Comparison of ENCODE assay signal across 9 cellular contexts in the genomic region with DNA sequence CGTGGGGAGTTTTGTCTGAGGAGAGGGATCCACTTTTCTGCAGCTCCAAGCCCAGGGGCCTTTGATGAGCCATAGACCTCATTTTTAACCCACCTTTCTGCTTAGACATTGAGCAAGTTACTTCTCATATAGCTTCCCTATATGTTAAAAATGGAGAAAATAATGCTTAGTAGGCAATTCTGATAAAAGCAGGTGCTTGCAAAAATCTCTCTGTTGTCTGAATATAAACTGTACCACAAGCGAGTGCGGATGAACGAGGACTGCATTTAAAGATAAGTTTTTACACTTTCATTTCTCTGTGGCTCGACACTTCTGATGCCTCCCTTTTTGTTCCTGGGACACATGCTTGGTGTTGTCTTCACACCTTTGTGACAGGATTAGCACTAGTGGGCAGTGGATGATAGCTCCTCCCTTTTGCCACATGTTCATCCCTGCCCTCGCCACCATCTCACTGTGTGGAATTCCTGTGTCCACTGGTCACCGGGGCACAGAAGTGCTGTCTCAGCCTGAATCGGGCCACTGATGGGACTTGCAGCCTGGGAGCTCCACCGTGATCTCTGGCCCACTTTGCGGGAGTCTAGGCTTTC. TPM values are rescaled to one million over a fixed set of nuclear protein-coding genes. Genes with fewer than 3 reads are reported as not detected.
A peak's percentile ranks its signal among the peaks of the same experiment; 100 is the strongest.
DNase-seq lines count a peak whose midpoint lies in the region; ATAC-seq and TF ChIP-seq lines count a peak whose summit lies in the region.
"Had no signal": no experiment of that assay in that cellular context is flagged by ENCODE, and none has a peak within 500 bp of the region (broad histone marks: within the 10 kb centered on the region; RNA-seq: fewer than 3 reads in every experiment).

No MANE protein-coding gene starts in this region.

- intact Hi-C loops in activated CD4-positive, alpha-beta T cell treated with anti-CD3 and anti-CD28 coated beads, Interleukin-2, amount 10 ng/mL, durations not matched to agents 24 days and 14 days (cut with micrococcal nuclease) = loop anchor here (1.0 to 5.0 kb wide), 5 partner anchors 24 to 152 kb away; a partner anchor contains a TSS

- H3K9me3 ChIP-seq in T-helper 17 cell (ENCODE audit: control insufficient read depth, low read length, poor library complexity, severe bottlenecking) = no peaks in the 10 kb centered on the region
- H3K9me3 ChIP-seq: left lung had no signal

- H3K27me3 Mint-ChIP-seq in activated CD4-positive, alpha-beta T cell treated with anti-CD3 and anti-CD28 coated beads, Interleukin-2, amount 10 ng/mL, durations not matched to agents 24 days and 14 days = no peaks in the 10 kb centered on the region
- peaks cover 30% of the 10 kb centered on the region for H3K27me3 Mint-ChIP-seq in T-helper 17 cell

- no peak for ATAC-seq in T-helper 17 cell
- ATAC-seq in stimulated activated effector memory CD8-positive, alpha-beta T cell treated with anti-CD3 and anti-CD28 coated beads, Interleukin-12 subunit alpha, Interleukin-12 subunit beta, amount 100 ng/mL, for 72 hours = no peak
- ATAC-seq in HG03457 (IDR thresholded peaks at IDR 0.05; ENCODE audit: unreplicated experiment) = no peak

- peaks cover 5% of the 10 kb centered on the region for H3K9me3 Mint-ChIP-seq in activated CD4-positive, alpha-beta T cell treated with anti-CD3 and anti-CD28 coated beads, Interleukin-2, amount 10 ng/mL, durations not matched to agents 24 days and 14 days
- peaks cover 4% of the 10 kb centered on the region for H3K9me3 Mint-ChIP-seq in stimulated activated effector memory CD8-positive, alpha-beta T cell treated with anti-CD3 and anti-CD28 coated beads, Interleukin-12 subunit alpha, Interleukin-12 subunit beta, amount 100 ng/mL, for 72 hours

- peak overlapping the region; percentile 96 for H3K27ac Mint-ChIP-seq in activated CD4-positive, alpha-beta T cell treated with anti-CD3 and anti-CD28 coated beads, Interleukin-2, amount 10 ng/mL, durations not matched to agents 24 days and 14 days
- peak overlapping the region; percentile 54 for H3K27ac Mint-ChIP-seq in T-helper 17 cell
- peak overlapping the region; percentile 90 for H3K27ac Mint-ChIP-seq in stimulated activated effector memory CD8-positive, alpha-beta T cell treated with anti-CD3 and anti-CD28 coated beads, Interleukin-12 subunit alpha, Interleukin-12 subunit beta, amount 100 ng/mL, for 72 hours

- H3K4me3 ChIP-seq in fibroblast of villous mesenchyme (ENCODE audit: low read depth, low read length) = peak overlapping the region; percentile 81

- H3K4me1 Mint-ChIP-seq in activated CD4-positive, alpha-beta T cell treated with anti-CD3 and anti-CD28 coated beads, Interleukin-2, amount 10 ng/mL, durations not matched to agents 24 days and 14 days = peaks cover 38% of the 10 kb centered on the region
- peaks cover 9% of the 10 kb centered on the region for H3K4me1 Mint-ChIP-seq in T-helper 17 cell
- H3K4me1 Mint-ChIP-seq in stimulated activated effector memory CD8-positive, alpha-beta T cell treated with anti-CD3 and anti-CD28 coated beads, Interleukin-12 subunit alpha, Interleukin-12 subunit beta, amount 100 ng/mL, for 72 hours = peaks cover 26% of the 10 kb centered on the region

- TF ChIP-seq CTCF in fibroblast of villous mesenchyme (IDR thresholded peaks at IDR 0.05; ENCODE audit: insufficient read depth, low read depth, low read length) = no peak

- peak overlapping the region; percentile 96 for H3K4me3 Mint-ChIP-seq in activated CD4-positive, alpha-beta T cell treated with anti-CD3 and anti-CD28 coated beads, Interleukin-2, amount 10 ng/mL, durations not matched to agents 24 days and 14 days
- H3K4me3 Mint-ChIP-seq in T-helper 17 cell = peak overlapping the region; percentile 81
- peak overlapping the region; percentile 79 for H3K4me3 Mint-ChIP-seq in stimulated activated effector memory CD8-positive, alpha-beta T cell treated with anti-CD3 and anti-CD28 coated beads, Interleukin-12 subunit alpha, Interleukin-12 subunit beta, amount 100 ng/mL, for 72 hours

- H3K36me3 Mint-ChIP-seq in activated CD4-positive, alpha-beta T cell treated with anti-CD3 and anti-CD28 coated beads, Interleukin-2, amount 10 ng/mL, durations not matched to agents 24 days and 14 days (ENCODE audit: low read depth) = peaks cover 48% of the 10 kb centered on the region
- no peaks in the 10 kb centered on the region for H3K36me3 Mint-ChIP-seq in T-helper 17 cell (ENCODE audit: low read depth)
- peaks cover 53% of the 10 kb centered on the region for H3K36me3 Mint-ChIP-seq in stimulated activated effector memory CD8-positive, alpha-beta T cell treated with anti-CD3 and anti-CD28 coated beads, Interleukin-12 subunit alpha, Interleukin-12 subunit beta, amount 100 ng/mL, for 72 hours

- DNase-seq in activated CD4-positive, alpha-beta T cell treated with anti-CD3 and anti-CD28 coated beads, Interleukin-2, amount 10 ng/mL, durations not matched to agents 24 days and 14 days = peak; percentile 58
- DNase-seq in activated CD4-positive, alpha-beta T cell treated with anti-CD3 and anti-CD28 coated beads for 4 hours = no peak
- DNase-seq in T-helper 17 cell (no peak), fibroblast of villous mesenchyme (ENCODE audit: low read depth) (no peak), mesenteric fat pad (ENCODE audit: low spot score) (no peak), OCI-M2 (lab: John Stamatoyannopoulos, UW; ENCODE audit: unreplicated experiment) (no peak)
- no peak for DNase-seq in stimulated activated effector memory CD8-positive, alpha-beta T cell treated with anti-CD3 and anti-CD28 coated beads, Interleukin-12 subunit alpha, Interleukin-12 subunit beta, amount 100 ng/mL, for 72 hours (ENCODE audit: low spot score in 2 of 2)

RNA-seq across cellular contexts. Expression of a gene that starts 1.6 kb away (rescaled TPM):
- 269 and 276 TPM in 2 replicates for total RNA-seq in activated CD4-positive, alpha-beta T cell treated with anti-CD3 and anti-CD28 coated beads, Interleukin-2, amount 10 ng/mL, durations not matched to agents 24 days and 14 days
- total RNA-seq in T-helper 17 cell = 1 to 10 TPM in 1 of 2 donors, under 1 TPM in 1; 0.60 to 2.5 TPM
- total RNA-seq in fibroblast of villous mesenchyme = 11.9 and 15.1 TPM in 2 replicates
- 1.2 TPM for total RNA-seq in mesenteric fat pad

RNA-seq across cellular contexts. Expression of a gene that starts 53.4 kb away (rescaled TPM):
- total RNA-seq in activated CD4-positive, alpha-beta T cell treated with anti-CD3 and anti-CD28 coated beads, Interleukin-2, amount 10 ng/mL, durations not matched to agents 24 days and 14 days = 85.2 and 91.8 TPM in 2 replicates
- total RNA-seq in T-helper 17 cell (10 to 100 TPM; 57.4 to 69.3 TPM), fibroblast of villous mesenchyme (27.7 and 31.1 TPM in 2 replicates), mesenteric fat pad (54.5 TPM)

Comparison
In these comparisons a context has a peak if more than half of its experiments do, and no peak if none do; other contexts are left out.
1. RNA of a gene that starts 1.6 kb away (total RNA-seq): 269 to 276 TPM in activated CD4-positive, alpha-beta T cell treated with anti-CD3 and anti-CD28 coated beads, Interleukin-2, amount 10 ng/mL, durations not matched to agents 24 days and 14 days; 11.9 to 15.1 TPM in fibroblast of villous mesenchyme, 0.60 to 2.5 TPM in T-helper 17 cell and 1.2 TPM in mesenteric fat pad (single experiment); every median in the first group is over 10 times any median in the second.
2. Peak in every context shown above with its lines, with median percentiles within 50 percentile points of each other: H3K27ac Mint-ChIP-seq and H3K4me3 Mint-ChIP-seq.